23 cellular contexts compared by ENCODE assay signal in the genomic region with DNA sequence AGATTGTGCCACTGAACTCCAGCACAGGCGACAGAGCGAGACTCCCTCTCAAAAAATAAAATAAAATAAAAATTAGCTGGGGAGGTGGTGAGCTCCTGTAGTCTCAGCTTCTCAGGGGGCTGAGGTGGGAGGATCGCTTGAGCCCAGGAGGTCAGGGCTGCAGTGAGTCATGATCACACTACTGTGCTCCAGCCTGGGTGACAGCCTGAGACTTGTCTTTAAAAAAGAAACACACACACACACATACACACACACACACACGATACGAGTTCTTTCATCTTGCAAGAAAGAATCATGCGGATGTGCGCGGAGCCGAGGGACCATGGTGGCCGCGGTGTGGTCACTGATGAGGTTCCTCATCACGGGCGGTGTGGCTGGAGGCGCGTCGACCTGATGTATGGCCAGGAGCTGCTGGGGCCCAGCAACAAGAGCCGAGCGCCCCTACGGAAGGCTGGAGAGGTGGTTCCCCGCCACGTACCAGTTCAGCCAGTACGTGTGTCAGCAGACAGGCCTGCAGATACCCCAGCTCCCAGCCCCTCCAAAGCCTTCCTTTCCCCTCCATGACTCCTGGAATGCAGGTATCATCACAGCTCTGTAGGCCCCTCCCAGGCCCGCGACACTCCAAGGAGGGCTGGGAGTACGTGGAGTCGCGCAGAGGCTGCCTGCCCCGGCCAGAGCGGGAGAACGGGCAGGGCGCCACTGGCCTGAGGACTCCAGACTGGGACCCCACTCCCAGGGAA. TPM values are rescaled to one million over a fixed set of nuclear protein-coding genes. Genes with fewer than 3 reads are reported as not detected.
DNase-seq lines count a peak whose midpoint lies in the region; ATAC-seq and TF ChIP-seq lines count a peak whose summit lies in the region.
"Had no signal": no experiment of that assay in that cellular context is flagged by ENCODE, and none has a peak within 500 bp of the region (broad histone marks: within the 10 kb centered on the region; RNA-seq: fewer than 3 reads in every experiment).

No MANE protein-coding gene starts in this region.

- BruUV-seq in Panc1 (replicated peaks; lab: Mats Ljungman, UMichigan), result no TSS peak

- CTCF ChIA-PET in Panc1 (lab: Charles Lee), result no interaction called here

- DNase-seq in ELF-1 (ENCODE audit: low read depth, low spot score), result peak; percentile 60
- DNase-seq in Panc1 (ENCODE audit: low read depth, low spot score), result no peak
- peak; percentile 19 for DNase-seq in kidney glomerular epithelial cell (lab: John Stamatoyannopoulos, UW)
- DNase-seq in gastrocnemius medialis, result peak in 1 of 2 donors; percentile 48
- DNase-seq in lower leg skin (ENCODE audit: low spot score in 2 of 2), result no peak
- DNase-seq in pons (ENCODE audit: low spot score), result no peak
- no peak for DNase-seq in body of pancreas
- DNase-seq: activated CD4-positive, CD25-positive, alpha-beta regulatory T cell treated with anti-CD3 and anti-CD28 coated beads, Interleukin-2, amount 50 U/mL, for 72 hours; activated CD8-positive, alpha-beta T cell treated with anti-CD3 and anti-CD28 coated beads, Interleukin-2, amount 10 ng/mL, durations not matched to agents 7 days and 5 days; activated gamma-delta T cell; activated naive CD8-positive, alpha-beta T cell treated with anti-CD3 and anti-CD28 coated beads, Interleukin-2, amount 50 U/mL, for 24 hours; C1 segment of cervical spinal cord; glutamatergic neuron; HFFc6; KG1; NCI-H146; NCI-H526; nucleus accumbens; retina; SHP77; stimulated activated CD4-positive, alpha-beta T cell treated with anti-CD3 and anti-CD28 coated beads, Interleukin-15, amount 100 ng/mL, for 24 hours had no signal

- ATAC-seq in Panc1, result no peak
- peak in 1 of 2 donors; percentile 20 for ATAC-seq in gastrocnemius medialis
- no peak for ATAC-seq in body of pancreas
- ATAC-seq: activated CD8-positive, alpha-beta T cell treated with anti-CD3 and anti-CD28 coated beads, Interleukin-2, amount 10 ng/mL, durations not matched to agents 7 days and 5 days; activated naive CD8-positive, alpha-beta T cell treated with anti-CD3 and anti-CD28 coated beads, Interleukin-2, amount 50 U/mL, for 24 hours; left lobe of liver had no signal

- intact Hi-C loops in Panc1 (cut with micrococcal nuclease; ENCODE audit: unreplicated experiment), result no loop called here
- intact Hi-C loops in gastrocnemius medialis (cut with DNase I; ENCODE audit: low total_unique reads), result loop anchor here (1.0 kb wide), 1 partner anchor 57 kb away; no protein-coding TSS in a partner anchor
- intact Hi-C loops in lower leg skin (cut with DNase I; ENCODE audit: low total_unique reads), result no loop called here
- intact Hi-C loops in body of pancreas (cut with DNase I), result no loop called here

- H3K36me3 ChIP-seq in Panc1 (ENCODE audit: control insufficient read depth, insufficient read depth, low read length) (no peaks in the 10 kb centered on the region), gastrocnemius medialis (no peaks in the 10 kb centered on the region), body of pancreas (replicated peaks in 1 of 2; ENCODE audit: insufficient read depth in 1 of 2, low read depth in 2 of 2) (no peaks in the 10 kb centered on the region)
- H3K36me3 ChIP-seq: upper lobe of left lung had no signal

- TF ChIP-seq CTCF in Panc1 (IDR thresholded peaks at IDR 0.05) (no peak), gastrocnemius medialis (IDR thresholded peaks at IDR 0.05 in 4 of 5, conservative IDR thresholded peaks at IDR 0.05 in 1 of 5) (no peak), lower leg skin (IDR thresholded peaks at IDR 0.05) (no peak), body of pancreas (IDR thresholded peaks at IDR 0.05) (no peak)

- H3K9me3 ChIP-seq in Panc1 (ENCODE audit: control insufficient read depth, insufficient read depth, low read depth, low read length) (no peaks in the 10 kb centered on the region), gastrocnemius medialis (no peaks in the 10 kb centered on the region), body of pancreas (no peaks in the 10 kb centered on the region)
- H3K9me3 ChIP-seq: upper lobe of left lung had no signal

- H3K27me3 ChIP-seq in Panc1 (ENCODE audit: control insufficient read depth, insufficient read depth, low read length) (no peaks in the 10 kb centered on the region), gastrocnemius medialis (no peaks in the 10 kb centered on the region), body of pancreas (no peaks in the 10 kb centered on the region)
- H3K27me3 ChIP-seq: upper lobe of left lung had no signal

- H3K4me3 ChIP-seq in Panc1 (ENCODE audit: low read depth in 2 of 2, low read length in 2 of 2), result no peak overlapping the region
- H3K4me3 ChIP-seq in gastrocnemius medialis, result no peak overlapping the region
- no peak overlapping the region for H3K4me3 ChIP-seq in lower leg skin (ENCODE audit: low read depth, poor library complexity, severe bottlenecking)
- no peak overlapping the region for H3K4me3 ChIP-seq in body of pancreas
- H3K4me3 ChIP-seq: upper lobe of left lung had no signal

- H3K27ac ChIP-seq in Panc1 (ENCODE audit: low read length) (peak overlapping the region; percentile 44), gastrocnemius medialis (peak overlapping the region; percentile 87 to 91 (median 88)), body of pancreas (no peak overlapping the region)
- H3K27ac ChIP-seq: upper lobe of left lung had no signal

- in situ Hi-C loops in Panc1 (cut with HindIII; ENCODE audit: low pct_unique_long_range_greater_than_20kb, low sequenced_read_pairs) (no loop called here), gastrocnemius medialis (cut with MboI; ENCODE audit: low sequenced_read_pairs in 4 of 4) (no loop called here)

- POLR2A ChIA-PET in Panc1 (lab: Charles Lee), result interaction anchor here (0.7 kb wide), 1 partner anchor 67 kb away, joined by 6 read pairs; no protein-coding TSS in a partner anchor

- WGBS in lower leg skin, 2 donors, result 88 to 92% methylated on average over 31 of the region's 31 CpGs
- WGBS in body of pancreas, 2 donors, result 91% methylated on average over 28 to 30 of the region's 31 CpGs

- H3K4me1 ChIP-seq in Panc1 (ENCODE audit: control insufficient read depth, insufficient read depth, low read length) (peaks cover 58% of the 10 kb centered on the region), gastrocnemius medialis (peaks cover 20 to 26% of the 10 kb centered on the region in 2 donors), body of pancreas (no peaks in the 10 kb centered on the region)

- TF ChIP-seq POLR2A in gastrocnemius medialis (IDR thresholded peaks at IDR 0.05), result no peak
- no peak for TF ChIP-seq POLR2A in lower leg skin (IDR thresholded peaks at IDR 0.05)
- TF ChIP-seq POLR2A in body of pancreas (IDR thresholded peaks at IDR 0.05), result no peak

RNA-seq across cellular contexts. Expression of a gene that starts 20.7 kb away (rescaled TPM):
- total RNA-seq in Panc1 (2021; ENCODE audit: unreplicated experiment) (126 TPM), gastrocnemius medialis (10 to 100 TPM; 55.6 to 86.4 (median 62.7) TPM), lower leg skin (10 to 100 TPM; 11.3 to 51.6 (median 31.8) TPM), body of pancreas (10 to 100 TPM; 24.4 TPM)
- 134 TPM for polyA plus RNA-seq in Panc1 (2012; ENCODE audit: insufficient read length)

RNA-seq across cellular contexts. Expression of a gene that starts 38.0 kb away (rescaled TPM):
- 10.2 TPM for total RNA-seq in Panc1 (2021; ENCODE audit: unreplicated experiment)
- polyA plus RNA-seq in Panc1 (2012; ENCODE audit: insufficient read length), result 10.7 TPM
- total RNA-seq in gastrocnemius medialis, result 10 to 100 TPM; 14.4 to 16.1 (median 15.3) TPM
- 10 to 100 TPM; 11.7 to 15.7 (median 13.9) TPM for total RNA-seq in lower leg skin
- 1 to 10 TPM; 4.3 to 9.3 TPM for total RNA-seq in body of pancreas

Comparison
In these comparisons a context has a peak if more than half of its experiments do, and no peak if none do; other contexts are left out.
1. DNase-seq: peak in ELF-1 (single experiment) and kidney glomerular epithelial cell (single experiment); none in Panc1 (single experiment), lower leg skin (0 of 2), pons (single experiment) and body of pancreas (0 of 4).
2. H3K27ac ChIP-seq: peak in Panc1 (single experiment) and gastrocnemius medialis (4 of 4); none in body of pancreas (0 of 4).